Comparison of ENCODE assay signal across 8 cellular contexts in the genomic region with DNA sequence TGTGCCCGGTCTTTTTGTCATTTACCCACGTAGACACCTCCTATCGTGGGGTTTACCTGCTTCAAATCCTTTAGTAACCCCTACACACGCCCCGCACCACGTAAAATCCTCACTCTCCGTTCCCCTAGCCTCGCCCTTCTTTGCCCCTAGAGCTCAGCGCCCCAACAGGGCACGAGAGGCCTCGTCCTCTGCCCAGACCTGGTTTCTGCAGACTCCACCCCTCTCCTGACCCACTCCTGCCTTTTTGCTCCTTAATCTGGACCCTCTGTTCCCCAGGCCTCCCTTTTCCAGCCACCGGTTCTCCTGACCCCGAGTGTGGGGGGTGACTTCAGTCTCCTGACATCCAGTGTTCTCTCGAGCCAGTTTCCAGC. TPM values are rescaled to one million over a fixed set of nuclear protein-coding genes. Genes with fewer than 3 reads are reported as not detected.
DNase-seq lines count a peak whose midpoint lies in the region; ATAC-seq, FAIRE-seq and TF ChIP-seq lines count a peak whose summit lies in the region.

No MANE protein-coding gene starts in this region.

- whole genome bisulfite sequencing in trophoblast cell (ENCODE audit: extremely low coverage, insufficient coverage, insufficient read length) = no CpG with 5 or more reads among the region's 14 CpGs

- H3K4me2 ChIP-seq in trophoblast cell (ENCODE audit: low read length) = peak overlapping the region; percentile 45

- peaks cover 18% of the 10 kb centered on the region for H3K4me1 Mint-ChIP-seq in activated B cell treated with CpG ODN at 0.5 μM for 24 hours

- peaks cover 31% of the 10 kb centered on the region for H3K9me3 Mint-ChIP-seq in activated B cell treated with CpG ODN at 0.5 μM for 24 hours

- H3K9ac ChIP-seq in trophoblast cell (ENCODE audit: low read length) = no peak overlapping the region

- H2BK120ac ChIP-seq in trophoblast cell (ENCODE audit: insufficient read depth, low read length, poor library complexity) = no peak overlapping the region

- POLR2A ChIA-PET in BJ (lab: Charles Lee) (no interaction called here), activated B cell treated with CpG ODN at 0.5 μM for 24 hours (lab: Charles Lee) (interaction anchor here (0.6 to 1.5 kb wide), 9 partner anchors 15 to 370 kb away, joined by 3 to 19 read pairs (median 4); partner anchors contain the start of genes ZNF432, ZNF578, ZNF610 and ZNF614)

- H2AFZ ChIP-seq in trophoblast cell (ENCODE audit: insufficient read depth, low read length, poor library complexity) = peak overlapping the region; percentile 44

- H3K23ac ChIP-seq in trophoblast cell (ENCODE audit: low read length) = no peak overlapping the region

- H3K27me3 Mint-ChIP-seq in activated B cell treated with CpG ODN at 0.5 μM for 24 hours = no peaks in the 10 kb centered on the region

- TF ChIP-seq CTCF in BJ (IDR thresholded peaks at IDR 0.05; ENCODE audit: insufficient read depth, low read depth, low read length) = no peak
- no peak for TF ChIP-seq CTCF in GM20000 (IDR thresholded peaks at IDR 0.05; ENCODE audit: extremely low read depth, missing control alignments)
- TF ChIP-seq CTCF in activated B cell treated with CpG ODN at 0.5 μM for 24 hours (IDR thresholded peaks at IDR 0.05) = no peak
- TF ChIP-seq CTCF in fibroblast of villous mesenchyme (IDR thresholded peaks at IDR 0.05; ENCODE audit: insufficient read depth, low read depth, low read length) = no peak

- H3K36me3 ChIP-seq in BJ (ENCODE audit: control insufficient read depth, insufficient read depth, low read length) = peaks cover 9% of the 10 kb centered on the region; the same call in 1 of the 2 replicates
- peaks cover 2 to 3% of the 10 kb centered on the region in 2 experiments for H3K36me3 ChIP-seq in trophoblast cell (ENCODE audit: control insufficient read depth in 1 of 2, insufficient read depth in 2 of 2, low read length in 2 of 2)

- no peak overlapping the region for H2BK12ac ChIP-seq in trophoblast cell (ENCODE audit: low read length)

- H3K9me3 ChIP-seq in trophoblast cell (ENCODE audit: insufficient read depth, low read depth, low read length) = peaks cover 19% of the 10 kb centered on the region

- peak overlapping the region; percentile 0 for H3K14ac ChIP-seq in trophoblast cell (ENCODE audit: low read length)

- peaks cover 75% of the 10 kb centered on the region for H3K36me3 Mint-ChIP-seq in activated B cell treated with CpG ODN at 0.5 μM for 24 hours (ENCODE audit: low read depth)

- DNase-seq in BJ (ENCODE audit: low read depth) = no peak
- DNase-seq in GM20000 (ENCODE audit: low spot score) = peak; percentile 21
- DNase-seq in activated B cell treated with CpG ODN at 0.5 μM for 24 hours = no peak
- no peak for DNase-seq in fibroblast of villous mesenchyme (ENCODE audit: low read depth)
- no peak for DNase-seq in trophoblast cell
- DNase-seq in HTR-8/SVneo (ENCODE audit: insufficient read length, low spot score) = no peak

- H3K4me3 Mint-ChIP-seq in activated B cell treated with CpG ODN at 0.5 μM for 24 hours = peak overlapping the region; percentile 90

- no peak overlapping the region for H4K91ac ChIP-seq in trophoblast cell (ENCODE audit: low read depth, low read length)

- H2AK5ac ChIP-seq in trophoblast cell (ENCODE audit: low read length) = no peak overlapping the region

- no peaks in the 10 kb centered on the region for H3K4me1 ChIP-seq in trophoblast cell (ENCODE audit: control insufficient read depth in 1 of 2, insufficient read depth in 2 of 2, low read length in 2 of 2)

- ATAC-seq in activated B cell treated with CpG ODN at 0.5 μM for 24 hours (ENCODE audit: low read depth) (peak; percentile 47), GM18873 (IDR thresholded peaks at IDR 0.05; ENCODE audit: low FRiP score, unreplicated experiment) (no peak), GM18502 (IDR thresholded peaks at IDR 0.05; ENCODE audit: poor library complexity, unreplicated experiment) (no peak)

- no peaks in the 10 kb centered on the region for H3K79me2 ChIP-seq in trophoblast cell (ENCODE audit: control insufficient read depth, insufficient read depth, low read length, poor library complexity)

- H3K79me1 ChIP-seq in trophoblast cell (ENCODE audit: low read length) = no peaks in the 10 kb centered on the region

- H3K18ac ChIP-seq in trophoblast cell (ENCODE audit: low read length) = no peak overlapping the region

- H2BK5ac ChIP-seq in trophoblast cell (ENCODE audit: low read depth, low read length, poor library complexity) = no peak overlapping the region

- peak overlapping the region; percentile 57 for H4K8ac ChIP-seq in trophoblast cell (ENCODE audit: low read depth, low read length)

- H3K27ac ChIP-seq in trophoblast cell (ENCODE audit: low read depth, low read length) = no peak overlapping the region

- no peak overlapping the region for H4K12ac ChIP-seq in trophoblast cell (ENCODE audit: low read depth, low read length)

- H3K27me3 ChIP-seq in BJ (ENCODE audit: control insufficient read depth, insufficient read depth, low read length) (no peaks in the 10 kb centered on the region), trophoblast cell (ENCODE audit: insufficient read depth, low read length) (no peaks in the 10 kb centered on the region)

- intact Hi-C loops in activated B cell treated with CpG ODN at 0.5 μM for 24 hours (cut with micrococcal nuclease) = loop anchor here (10.0 kb wide), 2 partner anchors 303 to 413 kb away; partner anchors contain the start of genes ZNF350 and ZNF841

- H3K4me3 ChIP-seq in BJ (ENCODE audit: low read depth, low read length) (peak overlapping the region; percentile 72), fibroblast of villous mesenchyme (ENCODE audit: low read depth, low read length) (peak overlapping the region; percentile 88), trophoblast cell (ENCODE audit: low read depth, low read length) (peak overlapping the region; percentile 67)

- no peak overlapping the region for H3K4ac ChIP-seq in trophoblast cell (ENCODE audit: low read depth, low read length)

- FAIRE-seq in HTR-8/SVneo (lab: Jason Lieb, UNC) = no peak

- CTCF ChIA-PET in BJ (lab: Yijun Ruan, JAX) (interaction anchor here (0.5 kb wide), 1 partner anchor 11 kb away, joined by 3 read pairs; no protein-coding TSS in a partner anchor), activated B cell treated with CpG ODN at 0.5 μM for 24 hours (lab: Charles Lee) (no interaction called here)

- peak overlapping the region; percentile 91 for H3K27ac Mint-ChIP-seq in activated B cell treated with CpG ODN at 0.5 μM for 24 hours

RNA-seq across cellular contexts. Expression of gene ZNF528, which starts 0.4 kb away (rescaled TPM):
- polyA plus RNA-seq in BJ (2011; rRNA removed) = 12.1 and 18.3 TPM in 2 replicates
- polyA minus RNA-seq in BJ (2011; rRNA and poly(A)+ RNA removed) = 10.0 and 11.6 TPM in 2 replicates
- total RNA-seq in activated B cell treated with CpG ODN at 0.5 μM for 24 hours (29.8 and 40.3 TPM in 2 replicates), fibroblast of villous mesenchyme (21.3 and 22.0 TPM in 2 replicates)
- polyA plus RNA-seq in trophoblast cell (2013) = 6.1 and 6.5 TPM in 2 replicates

RNA-seq across cellular contexts. Expression of gene ZNF880, which starts 28.4 kb away (rescaled TPM):
- 12.9 and 16.1 TPM in 2 replicates for polyA plus RNA-seq in BJ (2011; rRNA removed)
- 11.5 and 11.7 TPM in 2 replicates for polyA minus RNA-seq in BJ (2011; rRNA and poly(A)+ RNA removed)
- total RNA-seq in activated B cell treated with CpG ODN at 0.5 μM for 24 hours (28.0 and 29.5 TPM in 2 replicates), fibroblast of villous mesenchyme (21.6 and 30.0 TPM in 2 replicates)
- 16.9 and 17.0 TPM in 2 replicates for polyA plus RNA-seq in trophoblast cell (2013)

RNA-seq across cellular contexts. Expression of gene ZNF534, which starts 30.9 kb away (rescaled TPM):
- 0.05 TPM in 1 of 2 replicates, not detected in the other for polyA plus RNA-seq in BJ (2011; rRNA removed)
- not detected in 2 replicates for polyA minus RNA-seq in BJ (2011; rRNA and poly(A)+ RNA removed)
- total RNA-seq in activated B cell treated with CpG ODN at 0.5 μM for 24 hours = 0.16 TPM in 1 of 2 replicates, not detected in the other
- total RNA-seq in fibroblast of villous mesenchyme = under 0.01 TPM in 1 of 2 replicates, not detected in the other
- polyA plus RNA-seq in trophoblast cell (2013) = 0.05 and 0.06 TPM in 2 replicates

RNA-seq across cellular contexts. Expression of gene ZNF578, which starts 55.3 kb away (rescaled TPM):
- 0.82 and 1.7 TPM in 2 replicates for polyA plus RNA-seq in BJ (2011; rRNA removed)
- polyA minus RNA-seq in BJ (2011; rRNA and poly(A)+ RNA removed) = 1.6 and 4.2 TPM in 2 replicates
- total RNA-seq in activated B cell treated with CpG ODN at 0.5 μM for 24 hours = 2.6 and 2.8 TPM in 2 replicates
- total RNA-seq in fibroblast of villous mesenchyme = 1.6 and 3.9 TPM in 2 replicates
- polyA plus RNA-seq in trophoblast cell (2013) = 2.3 and 2.7 TPM in 2 replicates
